ENCODE assay signal across 1 cellular context in genomic region chr6:139751179-139751578, GRCh38.
TF ChIP-seq lines count a peak whose summit lies in the region.

No MANE protein-coding gene starts in this region.

TF ChIP-seq in GM23338, 12 proteins besides CTCF, POLR2A, EP300 and RAD21 (continued from another document):
- no peak for TF ChIP-seq JUNB (IDR thresholded peaks at IDR 0.05; ENCODE audit: unreplicated experiment)
- TF ChIP-seq ZNF331 (CRISPR knock-in tag; IDR thresholded peaks at IDR 0.05; ENCODE audit: low read depth) = no peak
- TF ChIP-seq, protein P1, sequence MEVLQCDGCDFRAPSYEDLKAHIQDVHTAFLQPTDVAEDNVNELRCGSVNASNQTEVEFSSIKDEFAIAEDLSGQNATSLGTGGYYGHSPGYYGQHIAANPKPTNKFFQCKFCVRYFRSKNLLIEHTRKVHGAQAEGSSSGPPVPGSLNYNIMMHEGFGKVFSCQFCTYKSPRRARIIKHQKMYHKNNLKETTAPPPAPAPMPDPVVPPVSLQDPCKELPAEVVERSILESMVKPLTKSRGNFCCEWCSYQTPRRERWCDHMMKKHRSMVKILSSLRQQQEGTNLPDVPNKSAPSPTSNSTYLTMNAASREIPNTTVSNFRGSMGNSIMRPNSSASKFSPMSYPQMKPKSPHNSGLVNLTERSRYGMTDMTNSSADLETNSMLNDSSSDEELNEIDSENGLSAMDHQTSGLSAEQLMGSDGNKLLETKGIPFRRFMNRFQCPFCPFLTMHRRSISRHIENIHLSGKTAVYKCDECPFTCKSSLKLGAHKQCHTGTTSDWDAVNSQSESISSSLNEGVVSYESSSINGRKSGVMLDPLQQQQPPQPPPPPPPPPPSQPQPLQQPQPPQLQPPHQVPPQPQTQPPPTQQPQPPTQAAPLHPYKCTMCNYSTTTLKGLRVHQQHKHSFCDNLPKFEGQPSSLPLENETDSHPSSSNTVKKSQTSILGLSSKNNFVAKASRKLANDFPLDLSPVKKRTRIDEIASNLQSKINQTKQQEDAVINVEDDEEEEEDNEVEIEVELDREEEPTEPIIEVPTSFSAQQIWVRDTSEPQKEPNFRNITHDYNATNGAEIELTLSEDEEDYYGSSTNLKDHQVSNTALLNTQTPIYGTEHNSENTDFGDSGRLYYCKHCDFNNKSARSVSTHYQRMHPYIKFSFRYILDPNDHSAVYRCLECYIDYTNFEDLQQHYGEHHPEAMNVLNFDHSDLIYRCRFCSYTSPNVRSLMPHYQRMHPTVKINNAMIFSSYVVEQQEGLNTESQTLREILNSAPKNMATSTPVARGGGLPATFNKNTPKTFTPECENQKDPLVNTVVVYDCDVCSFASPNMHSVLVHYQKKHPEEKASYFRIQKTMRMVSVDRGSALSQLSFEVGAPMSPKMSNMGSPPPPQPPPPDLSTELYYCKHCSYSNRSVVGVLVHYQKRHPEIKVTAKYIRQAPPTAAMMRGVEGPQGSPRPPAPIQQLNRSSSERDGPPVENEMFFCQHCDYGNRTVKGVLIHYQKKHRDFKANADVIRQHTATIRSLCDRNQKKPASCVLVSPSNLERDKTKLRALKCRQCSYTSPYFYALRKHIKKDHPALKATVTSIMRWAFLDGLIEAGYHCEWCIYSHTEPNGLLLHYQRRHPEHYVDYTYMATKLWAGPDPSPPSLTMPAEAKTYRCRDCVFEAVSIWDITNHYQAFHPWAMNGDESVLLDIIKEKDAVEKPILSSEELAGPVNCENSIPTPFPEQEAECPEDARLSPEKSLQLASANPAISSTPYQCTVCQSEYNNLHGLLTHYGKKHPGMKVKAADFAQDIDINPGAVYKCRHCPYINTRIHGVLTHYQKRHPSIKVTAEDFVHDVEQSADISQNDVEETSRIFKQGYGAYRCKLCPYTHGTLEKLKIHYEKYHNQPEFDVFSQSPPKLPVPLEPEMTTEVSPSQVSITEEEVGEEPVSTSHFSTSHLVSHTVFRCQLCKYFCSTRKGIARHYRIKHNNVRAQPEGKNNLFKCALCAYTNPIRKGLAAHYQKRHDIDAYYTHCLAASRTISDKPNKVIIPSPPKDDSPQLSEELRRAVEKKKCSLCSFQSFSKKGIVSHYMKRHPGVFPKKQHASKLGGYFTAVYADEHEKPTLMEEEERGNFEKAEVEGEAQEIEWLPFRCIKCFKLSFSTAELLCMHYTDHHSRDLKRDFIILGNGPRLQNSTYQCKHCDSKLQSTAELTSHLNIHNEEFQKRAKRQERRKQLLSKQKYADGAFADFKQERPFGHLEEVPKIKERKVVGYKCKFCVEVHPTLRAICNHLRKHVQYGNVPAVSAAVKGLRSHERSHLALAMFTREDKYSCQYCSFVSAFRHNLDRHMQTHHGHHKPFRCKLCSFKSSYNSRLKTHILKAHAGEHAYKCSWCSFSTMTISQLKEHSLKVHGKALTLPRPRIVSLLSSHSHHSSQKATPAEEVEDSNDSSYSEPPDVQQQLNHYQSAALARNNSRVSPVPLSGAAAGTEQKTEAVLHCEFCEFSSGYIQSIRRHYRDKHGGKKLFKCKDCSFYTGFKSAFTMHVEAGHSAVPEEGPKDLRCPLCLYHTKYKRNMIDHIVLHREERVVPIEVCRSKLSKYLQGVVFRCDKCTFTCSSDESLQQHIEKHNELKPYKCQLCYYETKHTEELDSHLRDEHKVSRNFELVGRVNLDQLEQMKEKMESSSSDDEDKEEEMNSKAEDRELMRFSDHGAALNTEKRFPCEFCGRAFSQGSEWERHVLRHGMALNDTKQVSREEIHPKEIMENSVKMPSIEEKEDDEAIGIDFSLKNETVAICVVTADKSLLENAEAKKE (CRISPR knock-in tag; IDR thresholded peaks at IDR 0.05) = no peak
- no peak for TF ChIP-seq EZH2 (IDR thresholded peaks at IDR 0.05; ENCODE audit: low read depth, unreplicated experiment)
- TF ChIP-seq ETS1 (IDR thresholded peaks at IDR 0.05) = no peak
- TF ChIP-seq, protein P2, sequence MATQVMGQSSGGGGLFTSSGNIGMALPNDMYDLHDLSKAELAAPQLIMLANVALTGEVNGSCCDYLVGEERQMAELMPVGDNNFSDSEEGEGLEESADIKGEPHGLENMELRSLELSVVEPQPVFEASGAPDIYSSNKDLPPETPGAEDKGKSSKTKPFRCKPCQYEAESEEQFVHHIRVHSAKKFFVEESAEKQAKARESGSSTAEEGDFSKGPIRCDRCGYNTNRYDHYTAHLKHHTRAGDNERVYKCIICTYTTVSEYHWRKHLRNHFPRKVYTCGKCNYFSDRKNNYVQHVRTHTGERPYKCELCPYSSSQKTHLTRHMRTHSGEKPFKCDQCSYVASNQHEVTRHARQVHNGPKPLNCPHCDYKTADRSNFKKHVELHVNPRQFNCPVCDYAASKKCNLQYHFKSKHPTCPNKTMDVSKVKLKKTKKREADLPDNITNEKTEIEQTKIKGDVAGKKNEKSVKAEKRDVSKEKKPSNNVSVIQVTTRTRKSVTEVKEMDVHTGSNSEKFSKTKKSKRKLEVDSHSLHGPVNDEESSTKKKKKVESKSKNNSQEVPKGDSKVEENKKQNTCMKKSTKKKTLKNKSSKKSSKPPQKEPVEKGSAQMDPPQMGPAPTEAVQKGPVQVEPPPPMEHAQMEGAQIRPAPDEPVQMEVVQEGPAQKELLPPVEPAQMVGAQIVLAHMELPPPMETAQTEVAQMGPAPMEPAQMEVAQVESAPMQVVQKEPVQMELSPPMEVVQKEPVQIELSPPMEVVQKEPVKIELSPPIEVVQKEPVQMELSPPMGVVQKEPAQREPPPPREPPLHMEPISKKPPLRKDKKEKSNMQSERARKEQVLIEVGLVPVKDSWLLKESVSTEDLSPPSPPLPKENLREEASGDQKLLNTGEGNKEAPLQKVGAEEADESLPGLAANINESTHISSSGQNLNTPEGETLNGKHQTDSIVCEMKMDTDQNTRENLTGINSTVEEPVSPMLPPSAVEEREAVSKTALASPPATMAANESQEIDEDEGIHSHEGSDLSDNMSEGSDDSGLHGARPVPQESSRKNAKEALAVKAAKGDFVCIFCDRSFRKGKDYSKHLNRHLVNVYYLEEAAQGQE (IDR thresholded peaks at IDR 0.05; ENCODE audit: unreplicated experiment) = no peak
- no peak for TF ChIP-seq POLR2AphosphoS5 (IDR thresholded peaks at IDR 0.05; ENCODE audit: low read depth)
- TF ChIP-seq ZNF114 (CRISPR knock-in tag; IDR thresholded peaks at IDR 0.05) = no peak
